1 cellular context compared by ENCODE assay signal in genomic region chr4:1712216-1713002, GRCh38.
TF ChIP-seq lines count a peak whose summit lies in the region.

Gene SLBP, minus strand, starts transcription at chr4:1712319. Its CDS starts 131 bp downstream, at chr4:1712188.

TF ChIP-seq in GM23338, 12 proteins besides CTCF, POLR2A, EP300 and RAD21 (continued from another document):
- TF ChIP-seq, protein P1, sequence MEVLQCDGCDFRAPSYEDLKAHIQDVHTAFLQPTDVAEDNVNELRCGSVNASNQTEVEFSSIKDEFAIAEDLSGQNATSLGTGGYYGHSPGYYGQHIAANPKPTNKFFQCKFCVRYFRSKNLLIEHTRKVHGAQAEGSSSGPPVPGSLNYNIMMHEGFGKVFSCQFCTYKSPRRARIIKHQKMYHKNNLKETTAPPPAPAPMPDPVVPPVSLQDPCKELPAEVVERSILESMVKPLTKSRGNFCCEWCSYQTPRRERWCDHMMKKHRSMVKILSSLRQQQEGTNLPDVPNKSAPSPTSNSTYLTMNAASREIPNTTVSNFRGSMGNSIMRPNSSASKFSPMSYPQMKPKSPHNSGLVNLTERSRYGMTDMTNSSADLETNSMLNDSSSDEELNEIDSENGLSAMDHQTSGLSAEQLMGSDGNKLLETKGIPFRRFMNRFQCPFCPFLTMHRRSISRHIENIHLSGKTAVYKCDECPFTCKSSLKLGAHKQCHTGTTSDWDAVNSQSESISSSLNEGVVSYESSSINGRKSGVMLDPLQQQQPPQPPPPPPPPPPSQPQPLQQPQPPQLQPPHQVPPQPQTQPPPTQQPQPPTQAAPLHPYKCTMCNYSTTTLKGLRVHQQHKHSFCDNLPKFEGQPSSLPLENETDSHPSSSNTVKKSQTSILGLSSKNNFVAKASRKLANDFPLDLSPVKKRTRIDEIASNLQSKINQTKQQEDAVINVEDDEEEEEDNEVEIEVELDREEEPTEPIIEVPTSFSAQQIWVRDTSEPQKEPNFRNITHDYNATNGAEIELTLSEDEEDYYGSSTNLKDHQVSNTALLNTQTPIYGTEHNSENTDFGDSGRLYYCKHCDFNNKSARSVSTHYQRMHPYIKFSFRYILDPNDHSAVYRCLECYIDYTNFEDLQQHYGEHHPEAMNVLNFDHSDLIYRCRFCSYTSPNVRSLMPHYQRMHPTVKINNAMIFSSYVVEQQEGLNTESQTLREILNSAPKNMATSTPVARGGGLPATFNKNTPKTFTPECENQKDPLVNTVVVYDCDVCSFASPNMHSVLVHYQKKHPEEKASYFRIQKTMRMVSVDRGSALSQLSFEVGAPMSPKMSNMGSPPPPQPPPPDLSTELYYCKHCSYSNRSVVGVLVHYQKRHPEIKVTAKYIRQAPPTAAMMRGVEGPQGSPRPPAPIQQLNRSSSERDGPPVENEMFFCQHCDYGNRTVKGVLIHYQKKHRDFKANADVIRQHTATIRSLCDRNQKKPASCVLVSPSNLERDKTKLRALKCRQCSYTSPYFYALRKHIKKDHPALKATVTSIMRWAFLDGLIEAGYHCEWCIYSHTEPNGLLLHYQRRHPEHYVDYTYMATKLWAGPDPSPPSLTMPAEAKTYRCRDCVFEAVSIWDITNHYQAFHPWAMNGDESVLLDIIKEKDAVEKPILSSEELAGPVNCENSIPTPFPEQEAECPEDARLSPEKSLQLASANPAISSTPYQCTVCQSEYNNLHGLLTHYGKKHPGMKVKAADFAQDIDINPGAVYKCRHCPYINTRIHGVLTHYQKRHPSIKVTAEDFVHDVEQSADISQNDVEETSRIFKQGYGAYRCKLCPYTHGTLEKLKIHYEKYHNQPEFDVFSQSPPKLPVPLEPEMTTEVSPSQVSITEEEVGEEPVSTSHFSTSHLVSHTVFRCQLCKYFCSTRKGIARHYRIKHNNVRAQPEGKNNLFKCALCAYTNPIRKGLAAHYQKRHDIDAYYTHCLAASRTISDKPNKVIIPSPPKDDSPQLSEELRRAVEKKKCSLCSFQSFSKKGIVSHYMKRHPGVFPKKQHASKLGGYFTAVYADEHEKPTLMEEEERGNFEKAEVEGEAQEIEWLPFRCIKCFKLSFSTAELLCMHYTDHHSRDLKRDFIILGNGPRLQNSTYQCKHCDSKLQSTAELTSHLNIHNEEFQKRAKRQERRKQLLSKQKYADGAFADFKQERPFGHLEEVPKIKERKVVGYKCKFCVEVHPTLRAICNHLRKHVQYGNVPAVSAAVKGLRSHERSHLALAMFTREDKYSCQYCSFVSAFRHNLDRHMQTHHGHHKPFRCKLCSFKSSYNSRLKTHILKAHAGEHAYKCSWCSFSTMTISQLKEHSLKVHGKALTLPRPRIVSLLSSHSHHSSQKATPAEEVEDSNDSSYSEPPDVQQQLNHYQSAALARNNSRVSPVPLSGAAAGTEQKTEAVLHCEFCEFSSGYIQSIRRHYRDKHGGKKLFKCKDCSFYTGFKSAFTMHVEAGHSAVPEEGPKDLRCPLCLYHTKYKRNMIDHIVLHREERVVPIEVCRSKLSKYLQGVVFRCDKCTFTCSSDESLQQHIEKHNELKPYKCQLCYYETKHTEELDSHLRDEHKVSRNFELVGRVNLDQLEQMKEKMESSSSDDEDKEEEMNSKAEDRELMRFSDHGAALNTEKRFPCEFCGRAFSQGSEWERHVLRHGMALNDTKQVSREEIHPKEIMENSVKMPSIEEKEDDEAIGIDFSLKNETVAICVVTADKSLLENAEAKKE (CRISPR knock-in tag; IDR thresholded peaks at IDR 0.05) = no peak
